In the genomic region with DNA sequence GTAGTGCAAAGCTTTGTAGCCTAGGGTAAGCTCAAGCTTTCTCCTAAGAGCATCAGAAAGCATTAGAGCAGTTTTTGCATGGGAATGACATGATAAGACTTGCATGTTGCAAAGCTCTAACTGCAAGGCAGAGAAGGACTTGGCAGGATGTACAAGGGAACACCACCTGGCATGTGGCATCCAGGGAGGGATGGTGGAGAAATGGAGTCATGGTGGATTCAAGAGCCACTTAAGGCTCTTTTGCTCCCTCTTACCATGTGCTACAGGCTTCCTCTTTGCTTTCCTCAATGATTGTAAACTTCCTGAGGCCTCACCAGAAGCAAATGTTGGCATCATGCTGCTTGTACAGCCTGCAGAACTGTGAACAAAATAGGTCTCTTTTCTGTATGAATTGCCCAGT, we compare ENCODE assay signal across 27 cellular contexts.
"Had no signal": no experiment of that assay in that cellular context is flagged by ENCODE, and none has a peak within 500 bp of the region (broad histone marks: within the 10 kb centered on the region; RNA-seq: fewer than 3 reads in every experiment).

No MANE protein-coding gene starts in this region.

- H3K4me3 Mint-ChIP-seq: mesothelial cell of epicardium; naive thymus-derived CD4-positive, alpha-beta T cell; natural killer cell treated with Interleukin-12 subunit alpha and Interleukin-12 subunit beta and Interleukin-15 and Interleukin-18, amount 100 ng/mL, for 72 hours; stimulated activated memory B cell treated with anti-CD40 and anti-IgM and Interleukin-4, amounts not matched to agents 10 μg/mL and 1 μg/mL and 100 μg/mL, for 72 hours had no signal

- H3K4me1 ChIP-seq: lower lobe of right lung, pancreas, psoas muscle, right lobe of liver, testis, thyroid gland, upper lobe of left lung had no signal

- DNase-seq: hippocampal formation; kidney glomerular epithelial cell; left cardiac atrium; lower lobe of right lung; mesendoderm; naive thymus-derived CD4-positive, alpha-beta T cell; nucleus accumbens; pancreas; posterior cingulate gyrus; psoas muscle; right lobe of liver; stimulated activated CD4-positive, alpha-beta T cell treated with anti-CD3 and anti-CD28 coated beads, Interleukin-1b, Interleukin-23, amount 100 ng/mL, for 48 hours; stimulated activated CD4-positive, alpha-beta T cell treated with anti-CD3 and anti-CD28 coated beads, Interleukin-2, amount 100 ng/mL, for 48 hours; stimulated activated CD4-positive, alpha-beta T cell treated with anti-CD3 and anti-CD28 coated beads, Interleukin-4, amount 100 ng/mL, for 4 hours; stimulated activated CD8-positive, alpha-beta memory T cell treated with anti-CD3 and anti-CD28 coated beads, Interleukin-4, amount 100 ng/mL, for 48 hours; stimulated activated naive CD4-positive, alpha-beta T cell treated with Interleukin-2 at 50 U/mL for 16 hours; stomach; testis; thyroid gland; transverse colon; upper lobe of left lung had no signal

- H3K9me3 Mint-ChIP-seq: mesothelial cell of epicardium; natural killer cell treated with Interleukin-12 subunit alpha and Interleukin-12 subunit beta and Interleukin-15 and Interleukin-18, amount 100 ng/mL, for 72 hours had no signal

- H3K36me3 ChIP-seq: lower lobe of right lung, pancreas, right lobe of liver, stomach, thyroid gland, transverse colon, upper lobe of left lung, vagina had no signal

- H3K4me3 ChIP-seq: lower lobe of right lung, pancreas, psoas muscle, right lobe of liver, smooth muscle cell, stomach, testis, thyroid gland, transverse colon, upper lobe of left lung, vagina had no signal

- H3K27ac Mint-ChIP-seq: mesothelial cell of epicardium; naive thymus-derived CD4-positive, alpha-beta T cell; natural killer cell treated with Interleukin-12 subunit alpha and Interleukin-12 subunit beta and Interleukin-15 and Interleukin-18, amount 100 ng/mL, for 72 hours; stimulated activated memory B cell treated with anti-CD40 and anti-IgM and Interleukin-4, amounts not matched to agents 10 μg/mL and 1 μg/mL and 100 μg/mL, for 72 hours had no signal

- H3K9me3 ChIP-seq: lower lobe of right lung, pancreas, psoas muscle, right lobe of liver, stomach, testis, thyroid gland, transverse colon, upper lobe of left lung, vagina had no signal

- H3K27ac ChIP-seq: lower lobe of right lung, pancreas, psoas muscle, right lobe of liver, stomach, testis, thyroid gland, transverse colon, upper lobe of left lung, vagina had no signal

- H3K27me3 ChIP-seq: pancreas, right lobe of liver, stomach, testis, thyroid gland, upper lobe of left lung, vagina had no signal

- H3K4me1 Mint-ChIP-seq: naive thymus-derived CD4-positive, alpha-beta T cell; stimulated activated memory B cell treated with anti-CD40 and anti-IgM and Interleukin-4, amounts not matched to agents 10 μg/mL and 1 μg/mL and 100 μg/mL, for 72 hours had no signal

- ATAC-seq: left cardiac atrium; left lobe of liver; lower lobe of right lung; naive thymus-derived CD4-positive, alpha-beta T cell; natural killer cell treated with Interleukin-12 subunit alpha and Interleukin-12 subunit beta and Interleukin-15 and Interleukin-18, amount 100 ng/mL, for 72 hours; pancreas; psoas muscle; right lobe of liver; stimulated activated memory B cell treated with anti-CD40 and anti-IgM and Interleukin-4, amounts not matched to agents 10 μg/mL and 1 μg/mL and 100 μg/mL, for 72 hours had no signal

- H3K36me3 Mint-ChIP-seq: mesothelial cell of epicardium; naive thymus-derived CD4-positive, alpha-beta T cell; natural killer cell treated with Interleukin-12 subunit alpha and Interleukin-12 subunit beta and Interleukin-15 and Interleukin-18, amount 100 ng/mL, for 72 hours; stimulated activated memory B cell treated with anti-CD40 and anti-IgM and Interleukin-4, amounts not matched to agents 10 μg/mL and 1 μg/mL and 100 μg/mL, for 72 hours had no signal
